In genomic region chr18:9708057-9708881, GRCh38 we compare ENCODE assay signal across 8 cellular contexts. TPM values are rescaled to one million over a fixed set of nuclear protein-coding genes. Genes with fewer than 3 reads are reported as not detected.
DNase-seq lines count a peak whose midpoint lies in the region; ATAC-seq, FAIRE-seq and TF ChIP-seq lines count a peak whose summit lies in the region.

TSS of gene RAB31 (plus strand) at chr18:9708301. CDS start at chr18:9708406, 105 bp downstream.

- peaks cover 28% of the 10 kb centered on the region for H3K4me1 ChIP-seq in iPS-18a (ENCODE audit: control insufficient read depth, low read depth, low read length)

- H3K9me3 ChIP-seq in iPS-18a (ENCODE audit: control insufficient read depth, low read depth, low read length), result no peaks in the 10 kb centered on the region

- DNase-seq in NCI-H146 (lab: John Stamatoyannopoulos, UW) (peak; percentile 56), NCI-H146 treated with DMSO at 0.1 percent for 48 hours (lab: John Stamatoyannopoulos, UW; ENCODE audit: unreplicated experiment) (no peak), NCI-H460 (ENCODE audit: extremely low read depth, low read depth) (peak; percentile 41), bronchial epithelial cell (ENCODE audit: low read depth) (no peak), renal cortical epithelial cell (ENCODE audit: low read depth) (no peak)

- H3K27ac ChIP-seq in iPS-18a (ENCODE audit: low read length), result no peak within 1 kb of the TSS

- H3K9ac ChIP-seq in iPS-18a (ENCODE audit: low read length), result peak within 1 kb of the TSS; percentile 31

- peak; percentile 37 for ATAC-seq in GM21619 (IDR thresholded peaks at IDR 0.05; ENCODE audit: unreplicated experiment)
- ATAC-seq in HG02981 (IDR thresholded peaks at IDR 0.05; ENCODE audit: unreplicated experiment), result no peak

- H3K27me3 ChIP-seq in bronchial epithelial cell (ENCODE audit: control insufficient read depth, insufficient read depth, low read length) (no peaks in the 10 kb centered on the region), iPS-18a (ENCODE audit: control insufficient read depth, insufficient read depth, low read length) (peaks cover 58% of the 10 kb centered on the region)

- H3K36me3 ChIP-seq in bronchial epithelial cell (ENCODE audit: control insufficient read depth, insufficient read depth, low read length) (peaks cover 1% of the 10 kb centered on the region), iPS-18a (ENCODE audit: control insufficient read depth, low read depth, low read length) (no peaks in the 10 kb centered on the region)

- peak within 1 kb of the TSS; percentile 91 for H3K4me3 ChIP-seq in bronchial epithelial cell (ENCODE audit: low read depth, low read length)
- H3K4me3 ChIP-seq in iPS-18a (ENCODE audit: low read length), result peak within 1 kb of the TSS; percentile 70

- TF ChIP-seq CTCF in bronchial epithelial cell (IDR thresholded peaks at IDR 0.05; ENCODE audit: insufficient read depth, low read length, severe bottlenecking), result no peak

- FAIRE-seq in bronchial epithelial cell (lab: Jason Lieb, UNC), result no peak

RNA-seq across cellular contexts. Expression of gene RAB31, which starts in this region (rescaled TPM):
- 63.7 and 66.9 TPM in 2 replicates for total RNA-seq in NCI-H460 (2014; rRNA removed; shearing (Covaris generic))
- 13.3 and 15.5 TPM in 2 replicates for polyA plus RNA-seq in NCI-H460 (2014; cell fraction: nucleus; rRNA removed)
- 47.7 and 48.5 TPM in 2 replicates for total RNA-seq in bronchial epithelial cell
- 22.6 and 28.1 TPM in 2 replicates for total RNA-seq in renal cortical epithelial cell

Comparison
In these comparisons a context has a peak if more than half of its experiments do, and no peak if none do; other contexts are left out.
1. DNase-seq: peak in NCI-H146 (single experiment) and NCI-H460 (single experiment); none in NCI-H146 treated with DMSO at 0.1 percent for 48 hours (single experiment), bronchial epithelial cell (single experiment) and renal cortical epithelial cell (single experiment).